26 cellular contexts compared by ENCODE assay signal in the genomic region with DNA sequence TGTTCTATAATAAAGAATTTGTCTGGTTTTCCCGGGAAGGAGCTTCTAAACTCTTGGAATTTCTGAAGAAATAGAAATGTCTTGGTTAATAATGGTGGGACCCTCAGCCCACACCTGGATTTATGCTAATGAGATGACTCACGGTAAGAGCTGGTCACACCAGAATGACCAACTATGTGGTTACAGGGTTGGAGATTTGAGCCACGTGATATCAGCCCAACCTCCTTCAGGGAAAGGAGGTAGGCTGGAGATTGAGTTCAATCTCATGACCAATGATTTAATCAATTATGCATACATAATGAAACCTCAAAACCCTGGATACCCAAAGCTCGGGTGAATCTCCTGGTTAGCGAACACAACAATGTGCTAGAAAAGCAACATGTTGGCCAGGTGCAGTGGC. TPM values are rescaled to one million over a fixed set of nuclear protein-coding genes. Genes with fewer than 3 reads are reported as not detected.
"Had no signal": no experiment of that assay in that cellular context is flagged by ENCODE, and none has a peak within 500 bp of the region (broad histone marks: within the 10 kb centered on the region; RNA-seq: fewer than 3 reads in every experiment).

No MANE protein-coding gene starts in this region.

- H3K9me3 ChIP-seq: breast epithelium, esophagus squamous epithelium, left lung, tibial artery, uterus had no signal

- H3K27ac ChIP-seq: breast epithelium, esophagus squamous epithelium, hepatocyte, left lung, tibial artery, uterus had no signal

- H3K36me3 ChIP-seq: breast epithelium, esophagus squamous epithelium, left lung, tibial artery, uterus had no signal

- DNase-seq: activated CD4-positive, alpha-beta T cell treated with anti-CD3 and anti-CD28 coated beads for 48 hours; activated CD4-positive, CD25-positive, alpha-beta regulatory T cell; activated CD8-positive, alpha-beta T cell treated with anti-CD3 and anti-CD28 coated beads for 36 hours; activated naive CD4-positive, alpha-beta T cell treated with anti-CD3 and anti-CD28 coated beads for 36 hours; activated naive CD8-positive, alpha-beta T cell treated with anti-CD3 and anti-CD28 coated beads, Interleukin-2, amount 50 U/mL, for 24 hours; activated T-cell treated with anti-CD3 and anti-CD28 coated beads, Interleukin-2, amount 50 U/mL, for 1 hour; anterior cingulate cortex; effector CD8-positive, alpha-beta T cell; esophagus squamous epithelium; left lung; right cardiac atrium; stimulated activated CD4-positive, alpha-beta T cell treated with anti-CD3 and anti-CD28 coated beads, Interleukin-2, amount 100 ng/mL, for 24 hours; stimulated activated naive CD8-positive, alpha-beta T cell treated with anti-CD3 and anti-CD28 coated beads, Interleukin-15, Interleukin-2, amounts not matched to agents 100 U/mL and 50 U/mL, for 24 hours; substantia nigra; T-helper 1 cell; T-helper 9 cell; tibial artery; uterus had no signal

- H3K4me3 ChIP-seq: breast epithelium, esophagus squamous epithelium, hepatocyte, left lung, tibial artery, uterus had no signal

- H3K4me1 ChIP-seq: breast epithelium, uterus had no signal

- ATAC-seq: activated CD8-positive, alpha-beta T cell treated with anti-CD3 and anti-CD28 coated beads for 36 hours; activated naive CD8-positive, alpha-beta T cell treated with anti-CD3 and anti-CD28 coated beads, Interleukin-2, amount 50 U/mL, for 24 hours; left lung; right cardiac atrium; stimulated activated naive CD8-positive, alpha-beta T cell treated with anti-CD3 and anti-CD28 coated beads, Interleukin-15, Interleukin-2, amounts not matched to agents 100 U/mL and 50 U/mL, for 24 hours had no signal

- H3K27me3 ChIP-seq: breast epithelium, uterus had no signal

RNA-seq across cellular contexts. Expression of gene RAB44, which starts 41.2 kb away (rescaled TPM):
- total RNA-seq: activated T-helper 2 cell treated with anti-CD3 and anti-CD28 coated beads, Interferon-gamma antibody, Interleukin-2, Interleukin-4, amounts not matched to agents 10 μg/mL and 5 μg/mL and 100 μg/mL, durations not matched to agents 14 hours and 24 hours and 36 hours; cerebellum; hepatocyte; lung microvascular endothelial cell; neural crest cell; progenitor cell of endocrine pancreas; skeletal muscle tissue had no signal
